ENCODE assay signal across 26 cellular contexts in genomic region chr2:7510353-7510752, GRCh38.
DNase-seq lines count a peak whose midpoint lies in the region; ATAC-seq, FAIRE-seq and TF ChIP-seq lines count a peak whose summit lies in the region.
"Had no signal": no experiment of that assay in that cellular context is flagged by ENCODE, and none has a peak within 500 bp of the region (broad histone marks: within the 10 kb centered on the region; RNA-seq: fewer than 3 reads in every experiment).

No MANE protein-coding gene starts in this region.

- H3K27ac ChIP-seq in VCaP: no peak overlapping the region
- H3K27ac ChIP-seq in kidney (ENCODE audit: low read depth in 2 of 2, low read length in 2 of 2): no peak overlapping the region
- H3K27ac ChIP-seq: esophagus muscularis mucosa, SK-N-MC, vagina had no signal

- no peak for DNase-seq in activated CD4-positive, alpha-beta T cell treated with anti-CD3 and anti-CD28 coated beads for 36 hours
- no peak for DNase-seq in activated CD4-positive, alpha-beta T cell treated with anti-CD3 and anti-CD28 coated beads for 1 hour
- DNase-seq in MG63 (peak; percentile 13), retinal pigment epithelial cell (ENCODE audit: low read depth) (no peak), left lobe of liver (ENCODE audit: low spot score) (no peak), kidney (no peak), HK-2 (ENCODE audit: unreplicated experiment) (no peak)
- DNase-seq: activated CD4-positive, CD25-positive, alpha-beta regulatory T cell; activated CD8-positive, alpha-beta memory T cell treated with anti-CD3 and anti-CD28 coated beads for 24 hours; activated T-cell treated with anti-CD3 and anti-CD28 coated beads, Interleukin-2, amount 50 U/mL, for 48 hours; CD8-positive, alpha-beta T cell; effector CD4-positive, alpha-beta T cell; EL; NCI-H1930; NCI-H524; occipital lobe; retina had no signal

- ATAC-seq in activated CD4-positive, alpha-beta T cell treated with anti-CD3 and anti-CD28 coated beads for 36 hours: peak; percentile 19
- ATAC-seq in left lobe of liver: no peak
- ATAC-seq: CD8-positive, alpha-beta T cell; Panc1 had no signal

- no peak for FAIRE-seq in kidney (lab: Jason Lieb, UNC)
- FAIRE-seq: astrocyte, GM19239, H54 had no signal

- no peaks in the 10 kb centered on the region for H3K36me3 ChIP-seq in MG63
- H3K36me3 ChIP-seq in kidney (ENCODE audit: control insufficient read depth in 1 of 2, insufficient read depth in 2 of 2, low read length in 2 of 2): no peaks in the 10 kb centered on the region
- H3K36me3 ChIP-seq: esophagus muscularis mucosa, vagina had no signal

- H3K4me3 Mint-ChIP-seq in activated CD4-positive, alpha-beta T cell treated with anti-CD3 and anti-CD28 coated beads for 36 hours: no peak overlapping the region
- H3K4me3 Mint-ChIP-seq: activated naive CD4-positive, alpha-beta T cell treated with anti-CD3 and anti-CD28 coated beads, Interleukin-2, amount 50 U/mL, for 24 hours; CD8-positive, alpha-beta T cell had no signal

- no peak overlapping the region for H3K9ac ChIP-seq in kidney (ENCODE audit: low read length in 2 of 2)

- H3K4me1 Mint-ChIP-seq in activated CD4-positive, alpha-beta T cell treated with anti-CD3 and anti-CD28 coated beads for 36 hours: peaks cover 4% of the 10 kb centered on the region

- H3K9me3 ChIP-seq in MG63 (no peaks in the 10 kb centered on the region), kidney (ENCODE audit: control insufficient read depth in 1 of 2, low read length in 2 of 2) (no peaks in the 10 kb centered on the region)
- H3K9me3 ChIP-seq: vagina had no signal

- no peak overlapping the region for H3K4me3 ChIP-seq in MG63
- H3K4me3 ChIP-seq in retinal pigment epithelial cell (ENCODE audit: low read length): no peak overlapping the region
- no peak overlapping the region for H3K4me3 ChIP-seq in kidney (ENCODE audit: low read length in 2 of 2)
- H3K4me3 ChIP-seq: esophagus muscularis mucosa, SK-N-MC, vagina had no signal

- CTCF ChIA-PET in activated CD4-positive, alpha-beta T cell treated with anti-CD3 and anti-CD28 coated beads for 36 hours (lab: Charles Lee): no interaction called here

- intact Hi-C loops in activated CD4-positive, alpha-beta T cell treated with anti-CD3 and anti-CD28 coated beads for 36 hours (cut with DNase I, micrococcal nuclease): no loop called here
- intact Hi-C loops in kidney (cut with DNase I): no loop called here

- no peaks in the 10 kb centered on the region for H3K27me3 Mint-ChIP-seq in activated CD4-positive, alpha-beta T cell treated with anti-CD3 and anti-CD28 coated beads for 36 hours
- H3K27me3 Mint-ChIP-seq: activated naive CD4-positive, alpha-beta T cell treated with anti-CD3 and anti-CD28 coated beads, Interleukin-2, amount 50 U/mL, for 24 hours had no signal

- no peaks in the 10 kb centered on the region for H3K27me3 ChIP-seq in MG63
- H3K27me3 ChIP-seq: vagina had no signal

- no peaks in the 10 kb centered on the region for H3K36me3 Mint-ChIP-seq in activated CD4-positive, alpha-beta T cell treated with anti-CD3 and anti-CD28 coated beads for 36 hours (ENCODE audit: low read depth)
- H3K36me3 Mint-ChIP-seq: activated naive CD4-positive, alpha-beta T cell treated with anti-CD3 and anti-CD28 coated beads, Interleukin-2, amount 50 U/mL, for 24 hours had no signal

- H3K4me1 ChIP-seq in kidney (ENCODE audit: control insufficient read depth in 1 of 2, insufficient read depth in 1 of 2, low read depth in 1 of 2, low read length in 2 of 2): no peaks in the 10 kb centered on the region
- H3K4me1 ChIP-seq: esophagus muscularis mucosa, vagina had no signal

- no peak overlapping the region for H3K27ac Mint-ChIP-seq in activated CD4-positive, alpha-beta T cell treated with anti-CD3 and anti-CD28 coated beads for 36 hours
- H3K27ac Mint-ChIP-seq: activated naive CD4-positive, alpha-beta T cell treated with anti-CD3 and anti-CD28 coated beads, Interleukin-2, amount 50 U/mL, for 24 hours; CD8-positive, alpha-beta T cell had no signal

- TF ChIP-seq CTCF in VCaP (conservative IDR thresholded peaks at IDR 0.05) (0 out of 2 replicates have a peak, but pooled peaks have one; percentile 11), retinal pigment epithelial cell (conservative IDR thresholded peaks at IDR 0.05; ENCODE audit: low read depth, low read length) (peak; percentile 3), kidney (IDR thresholded peaks at IDR 0.05; ENCODE audit: borderline replicate concordance, extremely low read depth, insufficient read depth) (no peak)

- POLR2A ChIA-PET in activated CD4-positive, alpha-beta T cell treated with anti-CD3 and anti-CD28 coated beads for 36 hours (lab: Charles Lee): no interaction called here

- H3K9me3 Mint-ChIP-seq in activated CD4-positive, alpha-beta T cell treated with anti-CD3 and anti-CD28 coated beads for 36 hours (ENCODE audit: low read depth): no peaks in the 10 kb centered on the region
- H3K9me3 Mint-ChIP-seq: activated naive CD4-positive, alpha-beta T cell treated with anti-CD3 and anti-CD28 coated beads, Interleukin-2, amount 50 U/mL, for 24 hours had no signal
